Comparison of ENCODE assay signal across 2 cellular contexts in the genomic region with DNA sequence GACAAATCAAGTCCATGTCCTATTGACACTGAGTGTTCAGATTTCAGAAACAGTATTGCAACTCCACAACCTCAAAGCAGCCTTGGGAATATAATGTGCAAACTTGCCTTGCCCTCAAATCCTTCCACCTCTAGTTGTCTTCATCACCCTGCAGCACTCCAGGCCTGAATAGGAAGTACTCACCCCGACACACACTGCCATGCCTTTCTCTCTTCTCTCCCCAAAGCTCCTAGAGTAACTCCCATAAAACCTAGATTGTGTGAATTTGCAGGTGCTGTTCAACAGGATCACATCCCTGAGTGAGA.
TF ChIP-seq lines count a peak whose summit lies in the region.

No MANE protein-coding gene starts in this region.

TF ChIP-seq in liver, 16 proteins besides CTCF, POLR2A, EP300 and RAD21:
- TF ChIP-seq, protein P1, sequence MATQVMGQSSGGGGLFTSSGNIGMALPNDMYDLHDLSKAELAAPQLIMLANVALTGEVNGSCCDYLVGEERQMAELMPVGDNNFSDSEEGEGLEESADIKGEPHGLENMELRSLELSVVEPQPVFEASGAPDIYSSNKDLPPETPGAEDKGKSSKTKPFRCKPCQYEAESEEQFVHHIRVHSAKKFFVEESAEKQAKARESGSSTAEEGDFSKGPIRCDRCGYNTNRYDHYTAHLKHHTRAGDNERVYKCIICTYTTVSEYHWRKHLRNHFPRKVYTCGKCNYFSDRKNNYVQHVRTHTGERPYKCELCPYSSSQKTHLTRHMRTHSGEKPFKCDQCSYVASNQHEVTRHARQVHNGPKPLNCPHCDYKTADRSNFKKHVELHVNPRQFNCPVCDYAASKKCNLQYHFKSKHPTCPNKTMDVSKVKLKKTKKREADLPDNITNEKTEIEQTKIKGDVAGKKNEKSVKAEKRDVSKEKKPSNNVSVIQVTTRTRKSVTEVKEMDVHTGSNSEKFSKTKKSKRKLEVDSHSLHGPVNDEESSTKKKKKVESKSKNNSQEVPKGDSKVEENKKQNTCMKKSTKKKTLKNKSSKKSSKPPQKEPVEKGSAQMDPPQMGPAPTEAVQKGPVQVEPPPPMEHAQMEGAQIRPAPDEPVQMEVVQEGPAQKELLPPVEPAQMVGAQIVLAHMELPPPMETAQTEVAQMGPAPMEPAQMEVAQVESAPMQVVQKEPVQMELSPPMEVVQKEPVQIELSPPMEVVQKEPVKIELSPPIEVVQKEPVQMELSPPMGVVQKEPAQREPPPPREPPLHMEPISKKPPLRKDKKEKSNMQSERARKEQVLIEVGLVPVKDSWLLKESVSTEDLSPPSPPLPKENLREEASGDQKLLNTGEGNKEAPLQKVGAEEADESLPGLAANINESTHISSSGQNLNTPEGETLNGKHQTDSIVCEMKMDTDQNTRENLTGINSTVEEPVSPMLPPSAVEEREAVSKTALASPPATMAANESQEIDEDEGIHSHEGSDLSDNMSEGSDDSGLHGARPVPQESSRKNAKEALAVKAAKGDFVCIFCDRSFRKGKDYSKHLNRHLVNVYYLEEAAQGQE (IDR thresholded peaks at IDR 0.05), result no peak
- TF ChIP-seq, protein P2, sequence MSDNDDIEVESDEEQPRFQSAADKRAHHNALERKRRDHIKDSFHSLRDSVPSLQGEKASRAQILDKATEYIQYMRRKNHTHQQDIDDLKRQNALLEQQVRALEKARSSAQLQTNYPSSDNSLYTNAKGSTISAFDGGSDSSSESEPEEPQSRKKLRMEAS (IDR thresholded peaks at IDR 0.05), result no peak
- TF ChIP-seq YY1 (IDR thresholded peaks at IDR 0.05) (no peak), NR2F2 (IDR thresholded peaks at IDR 0.05) (no peak), JUND (IDR thresholded peaks at IDR 0.05) (no peak)
- TF ChIP-seq, protein P3, sequence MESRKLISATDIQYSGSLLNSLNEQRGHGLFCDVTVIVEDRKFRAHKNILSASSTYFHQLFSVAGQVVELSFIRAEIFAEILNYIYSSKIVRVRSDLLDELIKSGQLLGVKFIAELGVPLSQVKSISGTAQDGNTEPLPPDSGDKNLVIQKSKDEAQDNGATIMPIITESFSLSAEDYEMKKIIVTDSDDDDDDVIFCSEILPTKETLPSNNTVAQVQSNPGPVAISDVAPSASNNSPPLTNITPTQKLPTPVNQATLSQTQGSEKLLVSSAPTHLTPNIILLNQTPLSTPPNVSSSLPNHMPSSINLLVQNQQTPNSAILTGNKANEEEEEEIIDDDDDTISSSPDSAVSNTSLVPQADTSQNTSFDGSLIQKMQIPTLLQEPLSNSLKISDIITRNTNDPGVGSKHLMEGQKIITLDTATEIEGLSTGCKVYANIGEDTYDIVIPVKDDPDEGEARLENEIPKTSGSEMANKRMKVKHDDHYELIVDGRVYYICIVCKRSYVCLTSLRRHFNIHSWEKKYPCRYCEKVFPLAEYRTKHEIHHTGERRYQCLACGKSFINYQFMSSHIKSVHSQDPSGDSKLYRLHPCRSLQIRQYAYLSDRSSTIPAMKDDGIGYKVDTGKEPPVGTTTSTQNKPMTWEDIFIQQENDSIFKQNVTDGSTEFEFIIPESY (IDR thresholded peaks at IDR 0.05), result no peak
- TF ChIP-seq, protein P4, sequence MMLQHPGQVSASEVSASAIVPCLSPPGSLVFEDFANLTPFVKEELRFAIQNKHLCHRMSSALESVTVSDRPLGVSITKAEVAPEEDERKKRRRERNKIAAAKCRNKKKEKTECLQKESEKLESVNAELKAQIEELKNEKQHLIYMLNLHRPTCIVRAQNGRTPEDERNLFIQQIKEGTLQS (IDR thresholded peaks at IDR 0.05), result no peak

TF ChIP-seq in HepG2, 621 proteins besides CTCF, POLR2A, EP300 and RAD21 (continued from another document):
- no peak for TF ChIP-seq HNRNPLL (IDR thresholded peaks at IDR 0.05; ENCODE audit: low read depth, low read length, poor library complexity, severe bottlenecking)
- TF ChIP-seq U2AF1 (optimal IDR thresholded peaks at IDR 0.05; ENCODE audit: low read depth, low read length), result no peak
- TF ChIP-seq MATR3 (CRISPR knock-in tag; IDR thresholded peaks at IDR 0.05), result no peak
- no peak for TF ChIP-seq POLR2G (IDR thresholded peaks at IDR 0.05; ENCODE audit: low read depth, low read length)
- no peak for TF ChIP-seq ZNF10 (CRISPR knock-in tag; IDR thresholded peaks at IDR 0.05; ENCODE audit: borderline replicate concordance, low read depth)
- no peak for TF ChIP-seq MLLT10 (CRISPR knock-in tag; IDR thresholded peaks at IDR 0.05)
